In the genomic region with DNA sequence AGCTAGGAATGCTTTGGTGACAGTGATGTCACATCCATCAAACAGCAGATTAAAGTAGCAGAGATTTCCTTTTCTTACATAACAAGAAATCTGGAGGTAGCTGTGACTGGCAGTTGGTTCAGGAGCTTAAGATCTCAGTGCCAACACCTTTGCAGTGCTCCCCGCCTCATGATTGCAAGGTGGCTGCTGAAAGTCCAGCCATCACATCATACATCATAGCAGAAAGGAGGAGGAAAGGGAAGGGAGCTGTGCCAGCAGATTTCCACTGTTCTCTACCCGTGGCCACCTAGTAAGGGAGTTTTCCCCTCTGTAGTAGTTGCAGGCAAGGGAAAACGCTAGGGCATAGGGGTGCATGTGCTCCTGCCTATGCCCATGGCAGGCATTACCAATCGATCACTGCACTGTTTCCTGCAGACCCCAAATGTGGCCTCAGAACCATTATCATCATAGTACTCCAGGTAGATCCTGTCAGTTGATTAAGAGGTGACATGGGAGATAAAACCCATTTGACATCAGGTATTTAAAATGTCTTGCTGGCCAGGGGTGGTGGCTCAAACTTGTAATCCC, we compare ENCODE assay signal across 1 cellular context.
TF ChIP-seq lines count a peak whose summit lies in the region.

No MANE protein-coding gene starts in this region.

TF ChIP-seq in H1, 55 proteins besides CTCF, POLR2A, EP300 and RAD21 (continued from another document):
- TF ChIP-seq, protein P1, sequence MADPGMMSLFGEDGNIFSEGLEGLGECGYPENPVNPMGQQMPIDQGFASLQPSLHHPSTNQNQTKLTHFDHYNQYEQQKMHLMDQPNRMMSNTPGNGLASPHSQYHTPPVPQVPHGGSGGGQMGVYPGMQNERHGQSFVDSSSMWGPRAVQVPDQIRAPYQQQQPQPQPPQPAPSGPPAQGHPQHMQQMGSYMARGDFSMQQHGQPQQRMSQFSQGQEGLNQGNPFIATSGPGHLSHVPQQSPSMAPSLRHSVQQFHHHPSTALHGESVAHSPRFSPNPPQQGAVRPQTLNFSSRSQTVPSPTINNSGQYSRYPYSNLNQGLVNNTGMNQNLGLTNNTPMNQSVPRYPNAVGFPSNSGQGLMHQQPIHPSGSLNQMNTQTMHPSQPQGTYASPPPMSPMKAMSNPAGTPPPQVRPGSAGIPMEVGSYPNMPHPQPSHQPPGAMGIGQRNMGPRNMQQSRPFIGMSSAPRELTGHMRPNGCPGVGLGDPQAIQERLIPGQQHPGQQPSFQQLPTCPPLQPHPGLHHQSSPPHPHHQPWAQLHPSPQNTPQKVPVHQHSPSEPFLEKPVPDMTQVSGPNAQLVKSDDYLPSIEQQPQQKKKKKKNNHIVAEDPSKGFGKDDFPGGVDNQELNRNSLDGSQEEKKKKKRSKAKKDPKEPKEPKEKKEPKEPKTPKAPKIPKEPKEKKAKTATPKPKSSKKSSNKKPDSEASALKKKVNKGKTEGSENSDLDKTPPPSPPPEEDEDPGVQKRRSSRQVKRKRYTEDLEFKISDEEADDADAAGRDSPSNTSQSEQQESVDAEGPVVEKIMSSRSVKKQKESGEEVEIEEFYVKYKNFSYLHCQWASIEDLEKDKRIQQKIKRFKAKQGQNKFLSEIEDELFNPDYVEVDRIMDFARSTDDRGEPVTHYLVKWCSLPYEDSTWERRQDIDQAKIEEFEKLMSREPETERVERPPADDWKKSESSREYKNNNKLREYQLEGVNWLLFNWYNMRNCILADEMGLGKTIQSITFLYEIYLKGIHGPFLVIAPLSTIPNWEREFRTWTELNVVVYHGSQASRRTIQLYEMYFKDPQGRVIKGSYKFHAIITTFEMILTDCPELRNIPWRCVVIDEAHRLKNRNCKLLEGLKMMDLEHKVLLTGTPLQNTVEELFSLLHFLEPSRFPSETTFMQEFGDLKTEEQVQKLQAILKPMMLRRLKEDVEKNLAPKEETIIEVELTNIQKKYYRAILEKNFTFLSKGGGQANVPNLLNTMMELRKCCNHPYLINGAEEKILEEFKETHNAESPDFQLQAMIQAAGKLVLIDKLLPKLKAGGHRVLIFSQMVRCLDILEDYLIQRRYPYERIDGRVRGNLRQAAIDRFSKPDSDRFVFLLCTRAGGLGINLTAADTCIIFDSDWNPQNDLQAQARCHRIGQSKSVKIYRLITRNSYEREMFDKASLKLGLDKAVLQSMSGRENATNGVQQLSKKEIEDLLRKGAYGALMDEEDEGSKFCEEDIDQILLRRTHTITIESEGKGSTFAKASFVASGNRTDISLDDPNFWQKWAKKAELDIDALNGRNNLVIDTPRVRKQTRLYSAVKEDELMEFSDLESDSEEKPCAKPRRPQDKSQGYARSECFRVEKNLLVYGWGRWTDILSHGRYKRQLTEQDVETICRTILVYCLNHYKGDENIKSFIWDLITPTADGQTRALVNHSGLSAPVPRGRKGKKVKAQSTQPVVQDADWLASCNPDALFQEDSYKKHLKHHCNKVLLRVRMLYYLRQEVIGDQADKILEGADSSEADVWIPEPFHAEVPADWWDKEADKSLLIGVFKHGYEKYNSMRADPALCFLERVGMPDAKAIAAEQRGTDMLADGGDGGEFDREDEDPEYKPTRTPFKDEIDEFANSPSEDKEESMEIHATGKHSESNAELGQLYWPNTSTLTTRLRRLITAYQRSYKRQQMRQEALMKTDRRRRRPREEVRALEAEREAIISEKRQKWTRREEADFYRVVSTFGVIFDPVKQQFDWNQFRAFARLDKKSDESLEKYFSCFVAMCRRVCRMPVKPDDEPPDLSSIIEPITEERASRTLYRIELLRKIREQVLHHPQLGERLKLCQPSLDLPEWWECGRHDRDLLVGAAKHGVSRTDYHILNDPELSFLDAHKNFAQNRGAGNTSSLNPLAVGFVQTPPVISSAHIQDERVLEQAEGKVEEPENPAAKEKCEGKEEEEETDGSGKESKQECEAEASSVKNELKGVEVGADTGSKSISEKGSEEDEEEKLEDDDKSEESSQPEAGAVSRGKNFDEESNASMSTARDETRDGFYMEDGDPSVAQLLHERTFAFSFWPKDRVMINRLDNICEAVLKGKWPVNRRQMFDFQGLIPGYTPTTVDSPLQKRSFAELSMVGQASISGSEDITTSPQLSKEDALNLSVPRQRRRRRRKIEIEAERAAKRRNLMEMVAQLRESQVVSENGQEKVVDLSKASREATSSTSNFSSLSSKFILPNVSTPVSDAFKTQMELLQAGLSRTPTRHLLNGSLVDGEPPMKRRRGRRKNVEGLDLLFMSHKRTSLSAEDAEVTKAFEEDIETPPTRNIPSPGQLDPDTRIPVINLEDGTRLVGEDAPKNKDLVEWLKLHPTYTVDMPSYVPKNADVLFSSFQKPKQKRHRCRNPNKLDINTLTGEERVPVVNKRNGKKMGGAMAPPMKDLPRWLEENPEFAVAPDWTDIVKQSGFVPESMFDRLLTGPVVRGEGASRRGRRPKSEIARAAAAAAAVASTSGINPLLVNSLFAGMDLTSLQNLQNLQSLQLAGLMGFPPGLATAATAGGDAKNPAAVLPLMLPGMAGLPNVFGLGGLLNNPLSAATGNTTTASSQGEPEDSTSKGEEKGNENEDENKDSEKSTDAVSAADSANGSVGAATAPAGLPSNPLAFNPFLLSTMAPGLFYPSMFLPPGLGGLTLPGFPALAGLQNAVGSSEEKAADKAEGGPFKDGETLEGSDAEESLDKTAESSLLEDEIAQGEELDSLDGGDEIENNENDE (IDR thresholded peaks at IDR 0.05; ENCODE audit: insufficient replicate concordance, low read length), result no peak
TF ChIP-seq in H1: peak in this region for 1.
